In genomic region chr3:4738737-4739274, GRCh38 we compare ENCODE assay signal across 12 cellular contexts.
DNase-seq lines count a peak whose midpoint lies in the region; ATAC-seq and TF ChIP-seq lines count a peak whose summit lies in the region.
"Had no signal": no experiment of that assay in that cellular context is flagged by ENCODE, and none has a peak within 500 bp of the region (broad histone marks: within the 10 kb centered on the region; RNA-seq: fewer than 3 reads in every experiment).

No MANE protein-coding gene starts in this region.

- TF ChIP-seq CTCF in fibroblast of mammary gland (conservative IDR thresholded peaks at IDR 0.05; ENCODE audit: control insufficient read depth, insufficient read depth, low read depth, low read length): no peak

- H3K4me3 Mint-ChIP-seq in T-cell: peak overlapping the region in 1 of 3 donors; percentile 75

- peak; percentile 44 for ATAC-seq in GM21529 (IDR thresholded peaks at IDR 0.05; ENCODE audit: unreplicated experiment)
- ATAC-seq in T-cell (replicated peaks in 1 of 4): no peak

- POLR2A ChIA-PET in T-cell (lab: Charles Lee): no interaction called here

- H3K36me3 Mint-ChIP-seq in T-cell: peaks cover 59% of the 10 kb centered on the region

- no peaks in the 10 kb centered on the region for H3K27me3 Mint-ChIP-seq in T-cell

- peaks cover 3 to 4% (median 3%) of the 10 kb centered on the region in 3 donors for H3K9me3 Mint-ChIP-seq in T-cell

- no peak overlapping the region for H3K4me3 ChIP-seq in fibroblast of mammary gland (ENCODE audit: control insufficient read depth, low read depth, low read length)
- H3K4me3 ChIP-seq: right atrium auricular region had no signal

- H3K4me1 Mint-ChIP-seq in T-cell: peaks cover 69 to 82% (median 75%) of the 10 kb centered on the region in 3 donors

- peak overlapping the region; percentile 17 to 47 for H3K27ac Mint-ChIP-seq in T-cell

- CTCF ChIA-PET in T-cell (lab: Charles Lee): interaction anchor here in 1 of 2 donors (0.9 to 1.4 kb wide), 2 partner anchors 12 to 65 kb away, joined by 3 read pairs; no protein-coding TSS in a partner anchor

- DNase-seq in CD1c-positive myeloid dendritic cell (ENCODE audit: extremely low spot score): peak; percentile 71
- no peak for DNase-seq in T-cell
- peak; percentile 84 for DNase-seq in fibroblast of mammary gland (ENCODE audit: low read depth)
- no peak for DNase-seq in NCI-H510A (lab: John Stamatoyannopoulos, UW)
- DNase-seq in stimulated activated CD4-positive, alpha-beta T cell treated with anti-CD3 and anti-CD28 coated beads, Interleukin-1b, Interleukin-23, amount 100 ng/mL, for 48 hours: no peak
- DNase-seq in NCI-H2107 treated with DMSO at 0.1 percent for 48 hours (lab: John Stamatoyannopoulos, UW; ENCODE audit: unreplicated experiment): no peak
- DNase-seq in NCI-H1436 (lab: John Stamatoyannopoulos, UW): no peak
- DNase-seq: Caco-2, erythroblast, NCI-H226 had no signal

Comparison
In these comparisons a context has a peak if more than half of its experiments do, and no peak if none do; other contexts are left out.
1. DNase-seq: peak in CD1c-positive myeloid dendritic cell (single experiment) and fibroblast of mammary gland (single experiment); none in T-cell (0 of 34), NCI-H510A (single experiment), stimulated activated CD4-positive, alpha-beta T cell treated with anti-CD3 and anti-CD28 coated beads, Interleukin-1b, Interleukin-23, amount 100 ng/mL, for 48 hours (single experiment), NCI-H2107 treated with DMSO at 0.1 percent for 48 hours (single experiment) and NCI-H1436 (single experiment).